ENCODE assay signal across 16 cellular contexts in the genomic region with DNA sequence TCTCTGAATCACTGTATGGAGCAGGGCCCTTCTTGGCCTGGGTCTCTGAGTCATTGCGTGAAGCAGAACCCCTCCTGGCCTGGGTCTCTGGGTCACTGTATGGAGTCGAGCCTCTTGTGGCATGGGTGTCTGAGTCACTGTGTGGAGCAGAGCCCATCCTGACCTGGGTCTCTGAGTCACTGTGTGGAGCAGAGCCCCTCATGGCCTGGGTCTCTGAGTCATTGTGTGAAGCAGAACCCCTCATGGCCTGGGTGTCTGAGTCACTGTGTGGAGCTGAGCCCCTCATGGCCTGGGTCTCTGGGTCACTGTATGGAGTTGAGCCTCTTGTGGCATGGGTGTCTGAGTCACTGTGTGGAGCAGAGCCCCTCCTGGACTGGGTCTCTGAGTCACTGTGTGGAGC.
DNase-seq lines count a peak whose midpoint lies in the region; ATAC-seq, FAIRE-seq and TF ChIP-seq lines count a peak whose summit lies in the region.
"Had no signal": no experiment of that assay in that cellular context is flagged by ENCODE, and none has a peak within 500 bp of the region (broad histone marks: within the 10 kb centered on the region; RNA-seq: fewer than 3 reads in every experiment).

No MANE protein-coding gene starts in this region.

- no peak for TF ChIP-seq RAD21 in HepG2 (CRISPR knock-in tag; IDR thresholded peaks at IDR 0.05)

- in situ Hi-C loops in HepG2 (cut with HindIII; ENCODE audit: extremely low pct_ligation_motif_present, low pct_unique_long_range_greater_than_20kb): no loop called here

- H3K9me3 ChIP-seq in HepG2 (ENCODE audit: low read length) (no peaks in the 10 kb centered on the region), right lobe of liver (no peaks in the 10 kb centered on the region), fibroblast of lung (ENCODE audit: control insufficient read depth, insufficient read depth, low read depth, low read length) (no peaks in the 10 kb centered on the region)
- H3K9me3 ChIP-seq: Caco-2 had no signal

- no peak for DNase-seq in HepG2 (ENCODE audit: low spot score)
- DNase-seq in right lobe of liver: no peak
- DNase-seq in RCC 7860 (ENCODE audit: low spot score): peak; percentile 38
- DNase-seq in fibroblast of lung (ENCODE audit: low read depth in 2 of 2): peak; percentile 8 to 24
- no peak for DNase-seq in anterior cingulate cortex (lab: John Stamatoyannopoulos, UW)
- no peak for DNase-seq in GM19240 (ENCODE audit: insufficient read length, low spot score)
- DNase-seq: activated CD4-positive, CD25-positive, alpha-beta regulatory T cell treated with anti-CD3 and anti-CD28 coated beads, Interleukin-2, amount 50 U/mL, for 72 hours; Caco-2; esophagus squamous epithelium; NCI-H1930; NCI-H510A; SIG-M5; stimulated activated CD4-positive, alpha-beta T cell treated with anti-CD3 and anti-CD28 coated beads, Interleukin-15, amount 100 ng/mL, for 24 hours had no signal

- H3K36me3 ChIP-seq in HepG2 (replicated peaks in 1 of 2; ENCODE audit: control insufficient read depth in 1 of 2, insufficient read depth in 2 of 2, low read length in 2 of 2) (no peaks in the 10 kb centered on the region), right lobe of liver (no peaks in the 10 kb centered on the region), fibroblast of lung (ENCODE audit: control insufficient read depth, insufficient read depth, low read length) (no peaks in the 10 kb centered on the region)
- H3K36me3 ChIP-seq: esophagus squamous epithelium had no signal

- no peak for FAIRE-seq in HepG2 (lab: Jason Lieb, UNC)
- FAIRE-seq in RCC 7860 (lab: Jason Lieb, UNC): no peak
- FAIRE-seq: G401.6, keratinocyte had no signal

- TF ChIP-seq EP300 in HepG2 (IDR thresholded peaks at IDR 0.05; ENCODE audit: low read depth in 2 of 2, low read length in 2 of 2): no peak
- TF ChIP-seq EP300 in HepG2 (CRISPR knock-in tag; IDR thresholded peaks at IDR 0.05; ENCODE audit: borderline replicate concordance): no peak

- H4K20me1 ChIP-seq in HepG2 (ENCODE audit: insufficient read depth, low read length): no peaks in the 10 kb centered on the region
- no peaks in the 10 kb centered on the region for H4K20me1 ChIP-seq in fibroblast of lung (ENCODE audit: control insufficient read depth, extremely low read depth, insufficient read depth, low read length)

- intact Hi-C loops in HepG2 (cut with micrococcal nuclease; ENCODE audit: unreplicated experiment): no loop called here
- intact Hi-C loops in right lobe of liver (cut with DNase I): no loop called here

- H2AFZ ChIP-seq in HepG2 (ENCODE audit: low read length): no peak overlapping the region
- no peak overlapping the region for H2AFZ ChIP-seq in fibroblast of lung (ENCODE audit: low read length)

- H3K27ac ChIP-seq in HepG2 (ENCODE audit: extremely low read length, insufficient read depth, low read length) (no peak overlapping the region), right lobe of liver (no peak overlapping the region), fibroblast of lung (ENCODE audit: insufficient read depth, low read length) (no peak overlapping the region)
- H3K27ac ChIP-seq: esophagus squamous epithelium had no signal

- no peaks in the 10 kb centered on the region for H3K79me2 ChIP-seq in HepG2 (ENCODE audit: insufficient read depth, low read length)
- H3K79me2 ChIP-seq in fibroblast of lung (ENCODE audit: control insufficient read depth, insufficient read depth, low read length): no peaks in the 10 kb centered on the region

- no TSS peak for BruUV-seq in HepG2 (replicated peaks; lab: Mats Ljungman, UMichigan)

- 100% methylated on average over 1 of the region's 2 CpGs for WGBS in HepG2 (ENCODE audit: low lambda C conversion rate)
- no CpG with 5 or more reads among the region's 2 CpGs for WGBS in right lobe of liver (ENCODE audit: insufficient coverage, low coverage, low lambda C conversion rate, missing lambda C conversion rate)

- POLR2A ChIA-PET in HepG2 (lab: Yijun Ruan, JAX): no interaction called here

- no peak overlapping the region for H3K4me3 ChIP-seq in HepG2 (replicated peaks in 1 of 3; ENCODE audit: insufficient read depth in 1 of 3, low read depth in 2 of 3, low read length in 3 of 3)
- H3K4me3 ChIP-seq in right lobe of liver: no peak overlapping the region
- no peak overlapping the region for H3K4me3 ChIP-seq in fibroblast of lung (replicated peaks in 1 of 4; ENCODE audit: control extremely low read depth in 1 of 4, insufficient read depth in 1 of 4, low read depth in 3 of 4, low read length in 4 of 4)
- H3K4me3 ChIP-seq: esophagus squamous epithelium had no signal

- TF ChIP-seq CTCF in HepG2 (CRISPR knock-in tag; IDR thresholded peaks at IDR 0.05) (no peak), right lobe of liver (IDR thresholded peaks at IDR 0.05) (no peak), fibroblast of lung (conservative IDR thresholded peaks at IDR 0.05 in 1 of 2, IDR thresholded peaks at IDR 0.05 in 1 of 2; ENCODE audit: low read depth in 1 of 2, low read length in 2 of 2) (no peak)

- H3K4me2 ChIP-seq in HepG2 (ENCODE audit: low read depth, low read length) (no peak overlapping the region), fibroblast of lung (ENCODE audit: extremely low read depth, insufficient read depth, low read length) (no peak overlapping the region)

- H3K9ac ChIP-seq in HepG2 (ENCODE audit: insufficient read depth, low read depth, low read length) (no peak overlapping the region), fibroblast of lung (ENCODE audit: insufficient read depth, low read length) (no peak overlapping the region)

- H3K4me1 ChIP-seq in HepG2 (ENCODE audit: insufficient read depth, low read length) (peaks cover 6% of the 10 kb centered on the region; the same call in 1 of the 2 replicates), right lobe of liver (no peaks in the 10 kb centered on the region), fibroblast of lung (ENCODE audit: control insufficient read depth, extremely low read depth, insufficient read depth, low read length) (no peaks in the 10 kb centered on the region)
- H3K4me1 ChIP-seq: Caco-2 had no signal

- CTCF ChIA-PET in HepG2 (lab: Yijun Ruan, JAX; ENCODE audit: low intra/inter-chr PET ratio, low total read pairs): no interaction called here

- TF ChIP-seq POLR2A in HepG2 (IDR thresholded peaks at IDR 0.05; ENCODE audit: insufficient read depth in 1 of 2, low read depth in 2 of 2, low read length in 2 of 2) (no peak), right lobe of liver (IDR thresholded peaks at IDR 0.05) (no peak)

- H3K27me3 ChIP-seq in HepG2 (ENCODE audit: control insufficient read depth in 1 of 2, insufficient read depth in 2 of 2, low read length in 2 of 2): peaks cover 12 to 62% of the 10 kb centered on the region in 2 experiments; a peak in 4 of 5 replicates
- no peaks in the 10 kb centered on the region for H3K27me3 ChIP-seq in right lobe of liver
- peaks cover 2% of the 10 kb centered on the region for H3K27me3 ChIP-seq in fibroblast of lung (ENCODE audit: control insufficient read depth, insufficient read depth, low read length)

- ATAC-seq in HepG2 (no peak), right lobe of liver (no peak), GM21381 (IDR thresholded peaks at IDR 0.05; ENCODE audit: unreplicated experiment) (no peak)

TF ChIP-seq in HepG2, 621 proteins besides CTCF, POLR2A, EP300 and RAD21:
- TF ChIP-seq ZNF557 (CRISPR knock-in tag; IDR thresholded peaks at IDR 0.05) (no peak), ZNF333 (CRISPR knock-in tag; IDR thresholded peaks at IDR 0.05; ENCODE audit: borderline replicate concordance) (0 out of 2 replicates have a peak, but pooled peaks have one; percentile 74), ZNF607 (CRISPR knock-in tag; IDR thresholded peaks at IDR 0.05; ENCODE audit: borderline replicate concordance) (no peak)

Comparison
In these comparisons a context has a peak if more than half of its experiments do, and no peak if none do; other contexts are left out.
1. DNase-seq: peak in RCC 7860 (single experiment) and fibroblast of lung (2 of 2); none in HepG2 (single experiment), right lobe of liver (0 of 3), anterior cingulate cortex (0 of 58) and GM19240 (single experiment).